In the genomic region with DNA sequence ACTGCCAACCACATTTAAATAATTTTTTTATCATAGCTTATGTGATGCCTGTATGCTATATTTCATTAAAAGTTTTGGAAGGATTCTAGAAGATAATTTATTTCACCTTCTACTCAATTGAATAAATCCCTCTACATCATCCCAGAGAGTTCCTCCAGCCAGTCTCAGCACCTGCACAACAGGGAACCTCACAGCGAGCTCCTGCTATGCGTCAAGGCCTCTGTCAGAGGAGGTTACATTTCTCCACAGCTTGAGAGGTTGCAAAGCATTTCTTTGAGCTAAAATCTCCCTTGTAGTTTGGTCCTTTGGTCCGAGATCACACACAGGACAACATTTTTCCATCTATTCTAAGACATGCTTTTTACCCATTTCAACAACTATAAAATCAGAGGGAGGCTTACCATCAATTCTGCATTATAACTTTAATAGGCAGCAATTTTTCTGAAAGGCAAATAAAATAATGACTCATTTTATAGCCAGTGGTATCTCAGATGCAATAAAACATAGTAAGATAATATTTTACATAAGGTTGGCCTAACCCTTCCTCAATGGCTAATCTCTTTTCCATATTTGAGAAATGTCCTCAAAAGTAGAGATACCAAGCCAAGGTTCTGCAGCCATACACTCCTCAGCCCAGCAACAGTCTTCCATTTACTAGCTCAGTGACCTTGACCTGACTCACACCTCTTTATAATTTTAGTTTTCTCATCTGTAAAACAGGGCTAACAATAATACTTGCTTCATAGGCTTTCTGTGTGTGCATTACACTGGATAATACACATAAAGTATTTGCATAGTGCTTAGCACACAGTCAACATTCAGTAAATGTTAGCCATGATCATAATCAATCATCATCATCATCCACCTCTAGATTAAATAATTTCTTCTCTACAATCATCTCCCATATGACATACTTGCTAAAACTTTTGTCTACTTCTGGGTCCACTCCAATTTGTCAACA, we compare ENCODE assay signal across 2 cellular contexts.
TF ChIP-seq lines count a peak whose summit lies in the region.

No MANE protein-coding gene starts in this region.

TF ChIP-seq in HEK293, 187 proteins besides CTCF, POLR2A, EP300 and RAD21 (continued from another document and continues in another):
- TF ChIP-seq, protein P1, sequence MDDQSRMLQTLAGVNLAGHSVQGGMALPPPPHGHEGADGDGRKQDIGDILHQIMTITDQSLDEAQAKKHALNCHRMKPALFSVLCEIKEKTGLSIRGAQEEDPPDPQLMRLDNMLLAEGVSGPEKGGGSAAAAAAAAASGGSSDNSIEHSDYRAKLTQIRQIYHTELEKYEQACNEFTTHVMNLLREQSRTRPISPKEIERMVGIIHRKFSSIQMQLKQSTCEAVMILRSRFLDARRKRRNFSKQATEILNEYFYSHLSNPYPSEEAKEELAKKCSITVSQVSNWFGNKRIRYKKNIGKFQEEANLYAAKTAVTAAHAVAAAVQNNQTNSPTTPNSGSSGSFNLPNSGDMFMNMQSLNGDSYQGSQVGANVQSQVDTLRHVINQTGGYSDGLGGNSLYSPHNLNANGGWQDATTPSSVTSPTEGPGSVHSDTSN (CRISPR knock-in tag; IDR thresholded peaks at IDR 0.05), result no peak
- TF ChIP-seq MEIS1 (CRISPR knock-in tag; IDR thresholded peaks at IDR 0.05; ENCODE audit: borderline replicate concordance) (no peak), ELK4 (IDR thresholded peaks at IDR 0.05; ENCODE audit: borderline replicate concordance, low read depth, low read length) (no peak), ZNF324 (tag by site-specific recombination; IDR thresholded peaks at IDR 0.05) (no peak), BCL11B (tag by site-specific recombination; IDR thresholded peaks at IDR 0.05; ENCODE audit: low read depth) (no peak), ZNF221 (tag by site-specific recombination; IDR thresholded peaks at IDR 0.05; ENCODE audit: borderline replicate concordance) (no peak), ZSCAN23 (tag by site-specific recombination; IDR thresholded peaks at IDR 0.05) (no peak), SCRT1 (tag by site-specific recombination; IDR thresholded peaks at IDR 0.05; ENCODE audit: borderline replicate concordance) (no peak), ZNF677 (tag by site-specific recombination; IDR thresholded peaks at IDR 0.05) (no peak), ZBTB1 (tag by site-specific recombination; IDR thresholded peaks at IDR 0.05) (no peak), ZNF530 (tag by site-specific recombination; IDR thresholded peaks at IDR 0.05; ENCODE audit: low read depth) (no peak), ZNF133 (tag by site-specific recombination; IDR thresholded peaks at IDR 0.05) (no peak), ZNF202 (tag by site-specific recombination; IDR thresholded peaks at IDR 0.05; ENCODE audit: borderline replicate concordance) (no peak), ZNF558 (tag by site-specific recombination; IDR thresholded peaks at IDR 0.05) (no peak), HOXD13 (CRISPR knock-in tag; IDR thresholded peaks at IDR 0.05; ENCODE audit: borderline replicate concordance) (no peak), ZFP3 (tag by site-specific recombination; IDR thresholded peaks at IDR 0.05; ENCODE audit: low read depth) (no peak), ZNF626 (tag by site-specific recombination; IDR thresholded peaks at IDR 0.05) (no peak)
- TF ChIP-seq, protein P2, sequence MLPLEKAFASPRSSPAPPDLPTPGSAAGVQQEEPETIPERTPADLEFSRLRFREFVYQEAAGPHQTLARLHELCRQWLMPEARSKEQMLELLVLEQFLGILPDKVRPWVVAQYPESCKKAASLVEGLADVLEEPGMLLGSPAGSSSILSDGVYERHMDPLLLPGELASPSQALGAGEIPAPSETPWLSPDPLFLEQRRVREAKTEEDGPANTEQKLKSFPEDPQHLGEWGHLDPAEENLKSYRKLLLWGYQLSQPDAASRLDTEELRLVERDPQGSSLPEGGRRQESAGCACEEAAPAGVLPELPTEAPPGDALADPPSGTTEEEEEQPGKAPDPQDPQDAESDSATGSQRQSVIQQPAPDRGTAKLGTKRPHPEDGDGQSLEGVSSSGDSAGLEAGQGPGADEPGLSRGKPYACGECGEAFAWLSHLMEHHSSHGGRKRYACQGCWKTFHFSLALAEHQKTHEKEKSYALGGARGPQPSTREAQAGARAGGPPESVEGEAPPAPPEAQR (tag by site-specific recombination; IDR thresholded peaks at IDR 0.05), result no peak
- TF ChIP-seq, protein P3, sequence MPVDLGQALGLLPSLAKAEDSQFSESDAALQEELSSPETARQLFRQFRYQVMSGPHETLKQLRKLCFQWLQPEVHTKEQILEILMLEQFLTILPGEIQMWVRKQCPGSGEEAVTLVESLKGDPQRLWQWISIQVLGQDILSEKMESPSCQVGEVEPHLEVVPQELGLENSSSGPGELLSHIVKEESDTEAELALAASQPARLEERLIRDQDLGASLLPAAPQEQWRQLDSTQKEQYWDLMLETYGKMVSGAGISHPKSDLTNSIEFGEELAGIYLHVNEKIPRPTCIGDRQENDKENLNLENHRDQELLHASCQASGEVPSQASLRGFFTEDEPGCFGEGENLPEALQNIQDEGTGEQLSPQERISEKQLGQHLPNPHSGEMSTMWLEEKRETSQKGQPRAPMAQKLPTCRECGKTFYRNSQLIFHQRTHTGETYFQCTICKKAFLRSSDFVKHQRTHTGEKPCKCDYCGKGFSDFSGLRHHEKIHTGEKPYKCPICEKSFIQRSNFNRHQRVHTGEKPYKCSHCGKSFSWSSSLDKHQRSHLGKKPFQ (tag by site-specific recombination; IDR thresholded peaks at IDR 0.05), result peak; percentile 57
- TF ChIP-seq, protein P4, sequence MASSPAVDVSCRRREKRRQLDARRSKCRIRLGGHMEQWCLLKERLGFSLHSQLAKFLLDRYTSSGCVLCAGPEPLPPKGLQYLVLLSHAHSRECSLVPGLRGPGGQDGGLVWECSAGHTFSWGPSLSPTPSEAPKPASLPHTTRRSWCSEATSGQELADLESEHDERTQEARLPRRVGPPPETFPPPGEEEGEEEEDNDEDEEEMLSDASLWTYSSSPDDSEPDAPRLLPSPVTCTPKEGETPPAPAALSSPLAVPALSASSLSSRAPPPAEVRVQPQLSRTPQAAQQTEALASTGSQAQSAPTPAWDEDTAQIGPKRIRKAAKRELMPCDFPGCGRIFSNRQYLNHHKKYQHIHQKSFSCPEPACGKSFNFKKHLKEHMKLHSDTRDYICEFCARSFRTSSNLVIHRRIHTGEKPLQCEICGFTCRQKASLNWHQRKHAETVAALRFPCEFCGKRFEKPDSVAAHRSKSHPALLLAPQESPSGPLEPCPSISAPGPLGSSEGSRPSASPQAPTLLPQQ (tag by site-specific recombination; IDR thresholded peaks at IDR 0.05), result no peak

TF ChIP-seq in H1, 55 proteins besides CTCF, POLR2A, EP300 and RAD21 (continued from another document):
- no peak for TF ChIP-seq HDAC2 (IDR thresholded peaks at IDR 0.05; ENCODE audit: borderline replicate concordance in 1 of 2, low read depth in 2 of 2, low read length in 2 of 2)
- TF ChIP-seq EGR1 (IDR thresholded peaks at IDR 0.05; ENCODE audit: borderline replicate concordance, low read depth, low read length), result no peak
- no peak for TF ChIP-seq CEBPB (IDR thresholded peaks at IDR 0.05; ENCODE audit: low read depth, low read length)
- no peak for TF ChIP-seq MAFK (IDR thresholded peaks at IDR 0.05; ENCODE audit: low read depth, low read length)
- no peak for TF ChIP-seq KDM1A (IDR thresholded peaks at IDR 0.05; ENCODE audit: borderline replicate concordance, low read length)
- TF ChIP-seq SIRT6 (IDR thresholded peaks at IDR 0.05; ENCODE audit: low read length), result no peak
- TF ChIP-seq CHD1 (IDR thresholded peaks at IDR 0.05; ENCODE audit: low read depth, low read length), result no peak
- TF ChIP-seq EZH2 (IDR thresholded peaks at IDR 0.05; ENCODE audit: low read depth, low read length, severe bottlenecking), result no peak
- no peak for TF ChIP-seq NRF1 (IDR thresholded peaks at IDR 0.05; ENCODE audit: low read depth, low read length)
- TF ChIP-seq BACH1 (IDR thresholded peaks at IDR 0.05; ENCODE audit: low read length), result no peak
- TF ChIP-seq YY1 (IDR thresholded peaks at IDR 0.05; ENCODE audit: low read depth, low read length), result no peak
- TF ChIP-seq ZNF274 (IDR thresholded peaks at IDR 0.05; ENCODE audit: borderline replicate concordance, extremely low read depth, low read length), result no peak
TF ChIP-seq in H1: peak in this region for 0.
